ENCODE assay signal across 1 cellular context in genomic region chr9:74888449-74888848, GRCh38. TPM values are rescaled to one million over a fixed set of nuclear protein-coding genes. Genes with fewer than 3 reads are reported as not detected.
"Had no signal": no experiment of that assay in that cellular context is flagged by ENCODE, and none has a peak within 500 bp of the region (broad histone marks: within the 10 kb centered on the region; RNA-seq: fewer than 3 reads in every experiment).

No MANE protein-coding gene starts in this region.

RNA-seq across cellular contexts. Expression of gene TRPM6, which starts 0.7 kb away (rescaled TPM):
- total RNA-seq: activated CD4-positive, alpha-beta memory T cell treated with anti-CD3 and anti-CD28 coated beads, Interleukin-2, amount 10 ng/mL, durations not matched to agents 7 days and 5 days had no signal
